Comparison of ENCODE assay signal across 8 cellular contexts in the genomic region with DNA sequence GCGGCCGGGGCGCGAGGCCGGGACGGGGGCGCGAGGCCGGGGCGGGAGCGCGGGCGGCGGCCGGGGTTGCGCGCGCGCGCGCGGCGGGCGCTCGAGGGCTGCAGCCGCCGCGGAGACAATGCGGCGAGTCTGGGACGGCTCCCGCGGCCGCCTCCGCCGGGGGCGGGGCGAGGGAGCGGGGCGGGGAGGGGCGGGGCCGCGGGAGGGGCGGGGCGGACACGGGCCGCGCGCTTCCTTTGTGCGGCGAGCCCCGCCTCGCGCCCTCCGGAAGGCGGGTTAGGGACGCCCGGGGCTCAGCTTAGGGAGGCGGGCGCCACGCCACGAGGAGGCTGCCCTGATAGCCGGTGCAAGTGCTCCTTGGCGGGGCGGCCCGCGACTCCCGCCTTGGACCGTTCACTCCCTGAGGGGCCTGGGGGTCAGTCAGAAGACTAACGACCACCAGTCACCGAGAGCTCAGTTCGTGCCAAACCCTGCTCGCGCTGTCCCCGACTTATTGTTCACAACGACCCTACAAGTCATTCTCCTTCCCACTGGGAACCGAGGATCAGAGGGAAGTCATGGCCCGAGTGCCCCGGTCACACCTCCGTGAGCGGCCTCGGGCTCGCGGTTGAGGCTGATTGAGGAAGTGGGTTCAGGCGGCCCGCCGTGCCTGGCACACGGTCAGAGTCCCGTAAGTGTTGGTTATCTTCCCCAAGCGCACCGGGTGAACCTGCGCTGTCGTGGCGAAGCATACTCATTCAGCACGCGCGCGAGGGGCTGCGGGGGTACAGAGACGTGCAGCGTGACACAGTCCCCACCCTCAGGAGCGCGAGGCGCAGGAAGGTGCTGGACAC. TPM values are rescaled to one million over a fixed set of nuclear protein-coding genes. Genes with fewer than 3 reads are reported as not detected.
DNase-seq lines count a peak whose midpoint lies in the region; ATAC-seq, FAIRE-seq and TF ChIP-seq lines count a peak whose summit lies in the region.

No MANE protein-coding gene starts in this region.

- no peak for TF ChIP-seq CTCF in GM13977 (IDR thresholded peaks at IDR 0.05; ENCODE audit: extremely low read depth, insufficient read depth, missing control alignments)

- DNase-seq in GM13977 (ENCODE audit: low spot score) (peak; percentile 98), NCI-H128 (lab: John Stamatoyannopoulos, UW; ENCODE audit: unreplicated experiment) (peak; percentile 84), T-helper 17 cell (peak; percentile 65 to 82 (median 80)), amygdala (lab: John Stamatoyannopoulos, UW) (peak in 51 of 56 donors; percentile 40 to 88 (median 71)), right cardiac atrium (peak; percentile 93 to 97 (median 96)), putamen (ENCODE audit: low spot score) (peak; percentile 89), urothelium cell line (ENCODE audit: low spot score) (peak; percentile 96)

- H3K4me1 ChIP-seq in right cardiac atrium (ENCODE audit: control insufficient read depth, insufficient read depth, low read length) = peaks cover 14% of the 10 kb centered on the region

- no peaks in the 10 kb centered on the region for H3K27me3 Mint-ChIP-seq in T-helper 17 cell

- in situ Hi-C loops in GM13977 (cut with MboI; ENCODE audit: low pct_unique_long_range_greater_than_20kb, low sequenced_read_pairs, unreplicated experiment) = no loop called here

- H3K27me3 ChIP-seq in right cardiac atrium (ENCODE audit: control insufficient read depth, insufficient read depth) = no peaks in the 10 kb centered on the region

- peak overlapping the region; percentile 79 for H3K27ac Mint-ChIP-seq in T-helper 17 cell

- no peak for FAIRE-seq in urothelium cell line (lab: Jason Lieb, UNC)

- H3K36me3 Mint-ChIP-seq in T-helper 17 cell (ENCODE audit: low read depth) = peaks cover 4% of the 10 kb centered on the region

- H3K4me3 ChIP-seq in right cardiac atrium (ENCODE audit: low read length) = peak overlapping the region; percentile 96

- H3K9me3 ChIP-seq in T-helper 17 cell (ENCODE audit: control insufficient read depth, low read length, poor library complexity, severe bottlenecking) (no peaks in the 10 kb centered on the region), right cardiac atrium (ENCODE audit: control insufficient read depth, low read length) (no peaks in the 10 kb centered on the region)

- ATAC-seq in HG02759 (IDR thresholded peaks at IDR 0.05; ENCODE audit: unreplicated experiment) (peak; percentile 83), T-helper 17 cell (peak; percentile 90), right cardiac atrium (peak; percentile 87 to 93)

- WGBS in right cardiac atrium = 2% methylated on average over 98 of the region's 104 CpGs

- peak overlapping the region; percentile 92 for H3K27ac ChIP-seq in right cardiac atrium (ENCODE audit: low read length)

- intact Hi-C loops in right cardiac atrium (cut with DNase I) = no loop called here

- peaks cover 40% of the 10 kb centered on the region for H3K4me1 Mint-ChIP-seq in T-helper 17 cell

- H3K4me3 Mint-ChIP-seq in T-helper 17 cell = peak overlapping the region; percentile 87

RNA-seq across cellular contexts. Expression of a gene that starts 29.1 kb away (rescaled TPM):
- total RNA-seq in T-helper 17 cell (under 1 TPM in 1 of 2 donors, not detected in 1; 0.37 TPM), right cardiac atrium (not detected)
- not detected for polyA plus RNA-seq in right cardiac atrium

Comparison
In these comparisons a context has a peak if more than half of its experiments do, and no peak if none do; other contexts are left out.
1. Peak in every context shown above with its lines: DNase-seq, ATAC-seq, H3K4me3 ChIP-seq and H3K27ac ChIP-seq.